In the genomic region with DNA sequence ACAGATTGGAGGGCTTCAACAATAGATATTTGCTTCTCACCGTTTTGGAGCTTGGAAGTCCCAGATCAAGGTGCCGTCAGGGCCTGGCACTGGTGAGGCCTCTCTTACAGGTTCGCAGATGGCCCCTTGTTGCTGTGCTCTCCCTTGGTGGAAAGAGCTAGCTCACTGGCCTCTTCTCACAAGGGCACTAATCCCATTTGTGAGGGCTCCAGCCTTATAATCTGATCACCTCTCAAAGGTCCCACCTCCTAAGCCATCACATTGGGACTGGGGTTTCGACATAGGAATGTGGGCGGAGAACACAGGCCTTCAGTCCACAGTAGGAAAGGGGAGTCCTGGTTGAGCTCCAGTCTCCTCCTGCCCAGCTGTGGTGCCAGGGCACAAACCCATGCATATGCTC, we compare ENCODE assay signal across 24 cellular contexts. TPM values are rescaled to one million over a fixed set of nuclear protein-coding genes. Genes with fewer than 3 reads are reported as not detected.
"Had no signal": no experiment of that assay in that cellular context is flagged by ENCODE, and none has a peak within 500 bp of the region (broad histone marks: within the 10 kb centered on the region; RNA-seq: fewer than 3 reads in every experiment).

No MANE protein-coding gene starts in this region.

- H3K27ac ChIP-seq: coronary artery, esophagus squamous epithelium, neutrophil, parathyroid adenoma, suprapubic skin, vagina had no signal

- H3K36me3 ChIP-seq: esophagus squamous epithelium, neutrophil, suprapubic skin, vagina had no signal

- H2AFZ ChIP-seq: parathyroid adenoma had no signal

- H3K27ac Mint-ChIP-seq: effector memory CD8-positive, alpha-beta T cell; memory B cell; natural killer cell; progenitor cell of endocrine pancreas had no signal

- H3K4me2 ChIP-seq: smooth muscle cell had no signal

- H3K36me3 Mint-ChIP-seq: natural killer cell had no signal

- H3K4me1 ChIP-seq: parathyroid adenoma, vagina had no signal

- H3K27me3 ChIP-seq: suprapubic skin, vagina had no signal

- H3K79me2 ChIP-seq: parathyroid adenoma had no signal

- ATAC-seq: effector memory CD8-positive, alpha-beta T cell; left lobe of liver; natural killer cell; sciatic nerve; stimulated activated naive CD8-positive, alpha-beta T cell treated with anti-CD3 and anti-CD28 coated beads, Interleukin-15, amount 100 ng/mL, for 72 hours had no signal

- H3K4me3 Mint-ChIP-seq: effector memory CD8-positive, alpha-beta T cell; memory B cell; natural killer cell; stimulated activated naive CD8-positive, alpha-beta T cell treated with anti-CD3 and anti-CD28 coated beads, Interleukin-15, amount 100 ng/mL, for 72 hours had no signal

- H3K9me3 ChIP-seq: esophagus squamous epithelium, neutrophil, suprapubic skin, vagina had no signal

- DNase-seq: effector memory CD8-positive, alpha-beta T cell; esophagus squamous epithelium; foreskin melanocyte; kidney; natural killer cell; stimulated activated CD4-positive, alpha-beta T cell treated with anti-CD3 and anti-CD28 coated beads, Interleukin-12 subunit alpha, Interleukin-12 subunit beta, amount 100 ng/mL, for 4 hours; stimulated activated CD4-positive, alpha-beta T cell treated with anti-CD3 and anti-CD28 coated beads, Interleukin-1b, Interleukin-23, amount 100 ng/mL, for 48 hours; stimulated activated CD4-positive, alpha-beta T cell treated with anti-CD3 and anti-CD28 coated beads, Interleukin-4, amount 100 ng/mL, for 1 hour; stimulated activated CD8-positive, alpha-beta memory T cell treated with anti-CD3 and anti-CD28 coated beads, Interleukin-4, amount 100 ng/mL, for 48 hours; stimulated activated naive CD4-positive, alpha-beta T cell; stimulated activated naive CD8-positive, alpha-beta T cell treated with anti-CD3 and anti-CD28 coated beads, Interleukin-15, amount 100 ng/mL, for 72 hours had no signal

- FAIRE-seq: endometrium, kidney had no signal

- H3K9me3 Mint-ChIP-seq: effector memory CD8-positive, alpha-beta T cell; memory B cell; natural killer cell; stimulated activated naive CD8-positive, alpha-beta T cell treated with anti-CD3 and anti-CD28 coated beads, Interleukin-15, amount 100 ng/mL, for 72 hours had no signal

- H3K9ac ChIP-seq: parathyroid adenoma had no signal

- H3K4me3 ChIP-seq: coronary artery, esophagus squamous epithelium, lung, smooth muscle cell, suprapubic skin, vagina had no signal

RNA-seq across cellular contexts. Expression of gene LRRC32, which starts 13.9 kb away (rescaled TPM):
- polyA plus RNA-seq: neural cell had no signal
